In the genomic region with DNA sequence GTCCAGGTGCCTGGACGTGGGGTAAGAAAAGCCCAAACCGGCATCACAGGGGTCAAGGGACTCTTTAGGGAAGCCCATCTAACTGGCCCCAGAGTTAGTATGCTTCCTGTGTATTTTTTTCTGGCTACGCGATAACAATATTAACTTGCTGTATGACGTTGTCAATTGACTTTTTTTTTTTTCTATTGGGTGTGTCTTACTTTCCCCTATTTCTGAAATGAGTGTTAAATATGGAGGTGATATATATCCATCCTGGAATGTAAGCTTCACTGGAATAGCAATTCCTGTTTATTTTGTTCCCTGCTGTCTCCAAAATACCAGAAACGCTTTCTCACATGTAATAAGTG, we compare ENCODE assay signal across 8 cellular contexts. TPM values are rescaled to one million over a fixed set of nuclear protein-coding genes. Genes with fewer than 3 reads are reported as not detected.
DNase-seq lines count a peak whose midpoint lies in the region; TF ChIP-seq lines count a peak whose summit lies in the region.

No MANE protein-coding gene starts in this region.

- no peak for TF ChIP-seq POLR2A in esophagus muscularis mucosa (IDR thresholded peaks at IDR 0.05; ENCODE audit: low read depth)

- no peaks in the 10 kb centered on the region for H3K36me3 ChIP-seq in ES-I3 (ENCODE audit: insufficient read depth, low read length)
- no peaks in the 10 kb centered on the region for H3K36me3 ChIP-seq in NT2/D1 (ENCODE audit: insufficient read depth, insufficient read length, low read length)
- H3K36me3 ChIP-seq in esophagus muscularis mucosa, result no peaks in the 10 kb centered on the region

- H3K9ac ChIP-seq in ES-I3 (ENCODE audit: low read depth, low read length) (peak overlapping the region; percentile 91; the same call in 1 of the 2 replicates), NT2/D1 (ENCODE audit: insufficient read length, low read depth) (peak overlapping the region; percentile 63)

- no peak overlapping the region for H3K27ac Mint-ChIP-seq in osteocyte (ENCODE audit: unreplicated experiment)

- peaks cover 7% of the 10 kb centered on the region for H3K4me1 Mint-ChIP-seq in osteocyte (ENCODE audit: unreplicated experiment)

- no peaks in the 10 kb centered on the region for H3K4me1 ChIP-seq in ES-I3 (ENCODE audit: insufficient read depth, low read length)
- no peaks in the 10 kb centered on the region for H3K4me1 ChIP-seq in NT2/D1 (ENCODE audit: insufficient read depth, insufficient read length)
- peaks cover 5 to 21% (median 10%) of the 10 kb centered on the region in 4 donors for H3K4me1 ChIP-seq in esophagus muscularis mucosa

- H3K27me3 ChIP-seq in NT2/D1 (ENCODE audit: insufficient read depth, insufficient read length), result peaks cover 26% of the 10 kb centered on the region
- H3K27me3 ChIP-seq in esophagus muscularis mucosa, result no peaks in the 10 kb centered on the region

- H3K4me3 ChIP-seq in NT2/D1 (ENCODE audit: insufficient read length, low read depth) (peak overlapping the region; percentile 72), esophagus muscularis mucosa (peak overlapping the region; percentile 73 to 77 (median 74))

- 6% methylated on average over 6 of the region's 6 CpGs for WGBS in esophagus muscularis mucosa

- intact Hi-C loops in esophagus muscularis mucosa (cut with DNase I), result no loop called here

- H3K36me3 Mint-ChIP-seq in osteocyte (ENCODE audit: unreplicated experiment), result no peaks in the 10 kb centered on the region

- H3K27me3 Mint-ChIP-seq in osteocyte (ENCODE audit: unreplicated experiment), result peaks cover 74% of the 10 kb centered on the region

- H3K4me3 Mint-ChIP-seq in osteocyte (ENCODE audit: unreplicated experiment), result peak overlapping the region; percentile 77

- TF ChIP-seq EP300 in esophagus muscularis mucosa (IDR thresholded peaks at IDR 0.05), result no peak

- TF ChIP-seq CTCF in esophagus muscularis mucosa (IDR thresholded peaks at IDR 0.05), result no peak
- no peak for TF ChIP-seq CTCF in osteocyte (IDR thresholded peaks at IDR 0.05)

- no peak for DNase-seq in NT2/D1 (ENCODE audit: low read depth, low spot score)
- no peak for DNase-seq in esophagus muscularis mucosa (ENCODE audit: extremely low spot score)
- no peak for DNase-seq in osteocyte (ENCODE audit: extremely low spot score, unreplicated experiment)
- DNase-seq in NK-92 (lab: John Stamatoyannopoulos, UW; ENCODE audit: unreplicated experiment), result no peak
- no peak for DNase-seq in activated effector memory CD4-positive, alpha-beta T cell treated with anti-CD3 and anti-CD28 coated beads, Interleukin-2, amount 50 U/mL, for 16 hours
- DNase-seq in NCI-H82 (lab: John Stamatoyannopoulos, UW), result no peak
- DNase-seq in NK-92 treated with Interleukin-12 subunit alpha and Interleukin-12 subunit beta, amount 100 ng/mL, for 24 hours (lab: John Stamatoyannopoulos, UW), result no peak

- H3K9me3 Mint-ChIP-seq in osteocyte (ENCODE audit: unreplicated experiment), result no peaks in the 10 kb centered on the region

- H3K9me3 ChIP-seq in ES-I3 (ENCODE audit: control insufficient read depth, insufficient read depth, low read length) (no peaks in the 10 kb centered on the region), NT2/D1 (ENCODE audit: insufficient read depth, low read length) (no peaks in the 10 kb centered on the region), esophagus muscularis mucosa (no peaks in the 10 kb centered on the region)

- H3K27ac ChIP-seq in esophagus muscularis mucosa (replicated peaks in 1 of 4), result peak overlapping the region; percentile 81 to 91 (median 88)

RNA-seq across cellular contexts. Expression of a gene that starts 0.6 kb away (rescaled TPM):
- total RNA-seq in esophagus muscularis mucosa, result not detected
- 2.2 and 2.8 TPM in 2 replicates for total RNA-seq in osteocyte
